Comparison of ENCODE assay signal across 1 cellular context in genomic region chr10:60423920-60424319, GRCh38.
TF ChIP-seq lines count a peak whose summit lies in the region.

No MANE protein-coding gene starts in this region.

TF ChIP-seq in A549, 52 proteins besides CTCF, POLR2A, EP300 and RAD21 (continued from another document):
- no peak for TF ChIP-seq REST (IDR thresholded peaks at IDR 0.05)
- no peak for TF ChIP-seq ATOH8 (CRISPR knock-in tag; IDR thresholded peaks at IDR 0.05; ENCODE audit: low read depth)
- no peak for TF ChIP-seq ELK1 (IDR thresholded peaks at IDR 0.05; ENCODE audit: low read depth, low read length)
- no peak for TF ChIP-seq HDAC2 (IDR thresholded peaks at IDR 0.05)
